1 cellular context compared by ENCODE assay signal in genomic region chr12:109573029-109573913, GRCh38.
TF ChIP-seq lines count a peak whose summit lies in the region.

Gene MMAB (minus strand): TSS chr12:109573504. CDS start chr12:109573480, 24 bp downstream.
Gene MVK (plus strand): TSS chr12:109573794. CDS start chr12:109574823, 1,029 bp downstream.

TF ChIP-seq in GM12878, 131 proteins besides CTCF, POLR2A, EP300 and RAD21 (continued from another document and continues in another):
- TF ChIP-seq, protein P1, sequence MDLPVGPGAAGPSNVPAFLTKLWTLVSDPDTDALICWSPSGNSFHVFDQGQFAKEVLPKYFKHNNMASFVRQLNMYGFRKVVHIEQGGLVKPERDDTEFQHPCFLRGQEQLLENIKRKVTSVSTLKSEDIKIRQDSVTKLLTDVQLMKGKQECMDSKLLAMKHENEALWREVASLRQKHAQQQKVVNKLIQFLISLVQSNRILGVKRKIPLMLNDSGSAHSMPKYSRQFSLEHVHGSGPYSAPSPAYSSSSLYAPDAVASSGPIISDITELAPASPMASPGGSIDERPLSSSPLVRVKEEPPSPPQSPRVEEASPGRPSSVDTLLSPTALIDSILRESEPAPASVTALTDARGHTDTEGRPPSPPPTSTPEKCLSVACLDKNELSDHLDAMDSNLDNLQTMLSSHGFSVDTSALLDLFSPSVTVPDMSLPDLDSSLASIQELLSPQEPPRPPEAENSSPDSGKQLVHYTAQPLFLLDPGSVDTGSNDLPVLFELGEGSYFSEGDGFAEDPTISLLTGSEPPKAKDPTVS (IDR thresholded peaks at IDR 0.05; ENCODE audit: low read depth, low read length): no peak
- no peak for TF ChIP-seq BCL3 (IDR thresholded peaks at IDR 0.05; ENCODE audit: borderline replicate concordance, insufficient read depth, low read depth, low read length, poor library complexity, severe bottlenecking)
- peak; percentile 34 for TF ChIP-seq E2F8 (IDR thresholded peaks at IDR 0.05; ENCODE audit: low read depth, partially characterized antibody)
- TF ChIP-seq REST (IDR thresholded peaks at IDR 0.05; ENCODE audit: low read depth, low read length): 0 out of 2 replicates have a peak, but pooled peaks have one; percentile 25
- no peak for TF ChIP-seq WRNIP1 (IDR thresholded peaks at IDR 0.05; ENCODE audit: borderline replicate concordance, low read depth, low read length)
- no peak for TF ChIP-seq NFIC (IDR thresholded peaks at IDR 0.05; ENCODE audit: low read depth, low read length)
- no peak for TF ChIP-seq STAT3 (IDR thresholded peaks at IDR 0.05; ENCODE audit: low read depth, low read length)
- TF ChIP-seq SMARCA5 (IDR thresholded peaks at IDR 0.05): peak; percentile 86
- no peak for TF ChIP-seq IKZF2 (IDR thresholded peaks at IDR 0.05)
- TF ChIP-seq, protein P2, sequence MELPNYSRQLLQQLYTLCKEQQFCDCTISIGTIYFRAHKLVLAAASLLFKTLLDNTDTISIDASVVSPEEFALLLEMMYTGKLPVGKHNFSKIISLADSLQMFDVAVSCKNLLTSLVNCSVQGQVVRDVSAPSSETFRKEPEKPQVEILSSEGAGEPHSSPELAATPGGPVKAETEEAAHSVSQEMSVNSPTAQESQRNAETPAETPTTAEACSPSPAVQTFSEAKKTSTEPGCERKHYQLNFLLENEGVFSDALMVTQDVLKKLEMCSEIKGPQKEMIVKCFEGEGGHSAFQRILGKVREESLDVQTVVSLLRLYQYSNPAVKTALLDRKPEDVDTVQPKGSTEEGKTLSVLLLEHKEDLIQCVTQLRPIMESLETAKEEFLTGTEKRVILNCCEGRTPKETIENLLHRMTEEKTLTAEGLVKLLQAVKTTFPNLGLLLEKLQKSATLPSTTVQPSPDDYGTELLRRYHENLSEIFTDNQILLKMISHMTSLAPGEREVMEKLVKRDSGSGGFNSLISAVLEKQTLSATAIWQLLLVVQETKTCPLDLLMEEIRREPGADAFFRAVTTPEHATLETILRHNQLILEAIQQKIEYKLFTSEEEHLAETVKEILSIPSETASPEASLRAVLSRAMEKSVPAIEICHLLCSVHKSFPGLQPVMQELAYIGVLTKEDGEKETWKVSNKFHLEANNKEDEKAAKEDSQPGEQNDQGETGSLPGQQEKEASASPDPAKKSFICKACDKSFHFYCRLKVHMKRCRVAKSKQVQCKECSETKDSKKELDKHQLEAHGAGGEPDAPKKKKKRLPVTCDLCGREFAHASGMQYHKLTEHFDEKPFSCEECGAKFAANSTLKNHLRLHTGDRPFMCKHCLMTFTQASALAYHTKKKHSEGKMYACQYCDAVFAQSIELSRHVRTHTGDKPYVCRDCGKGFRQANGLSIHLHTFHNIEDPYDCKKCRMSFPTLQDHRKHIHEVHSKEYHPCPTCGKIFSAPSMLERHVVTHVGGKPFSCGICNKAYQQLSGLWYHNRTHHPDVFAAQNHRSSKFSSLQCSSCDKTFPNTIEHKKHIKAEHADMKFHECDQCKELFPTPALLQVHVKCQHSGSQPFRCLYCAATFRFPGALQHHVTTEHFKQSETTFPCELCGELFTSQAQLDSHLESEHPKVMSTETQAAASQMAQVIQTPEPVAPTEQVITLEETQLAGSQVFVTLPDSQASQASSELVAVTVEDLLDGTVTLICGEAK (IDR thresholded peaks at IDR 0.05; ENCODE audit: borderline replicate concordance): no peak
- peak; percentile 96 for TF ChIP-seq ZNF207 (IDR thresholded peaks at IDR 0.05; ENCODE audit: borderline replicate concordance)
- no peak for TF ChIP-seq ETV6 (conservative IDR thresholded peaks at IDR 0.05 in 1 of 2, IDR thresholded peaks at IDR 0.05 in 1 of 2; ENCODE audit: borderline replicate concordance in 1 of 2, low read depth in 1 of 2)
- TF ChIP-seq CBX5 (IDR thresholded peaks at IDR 0.05; ENCODE audit: low read depth): no peak
- TF ChIP-seq HCFC1 (IDR thresholded peaks at IDR 0.05; ENCODE audit: low read length): peak; percentile 35; the same call in 1 of the 2 replicates
- TF ChIP-seq, protein P3, sequence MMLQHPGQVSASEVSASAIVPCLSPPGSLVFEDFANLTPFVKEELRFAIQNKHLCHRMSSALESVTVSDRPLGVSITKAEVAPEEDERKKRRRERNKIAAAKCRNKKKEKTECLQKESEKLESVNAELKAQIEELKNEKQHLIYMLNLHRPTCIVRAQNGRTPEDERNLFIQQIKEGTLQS (IDR thresholded peaks at IDR 0.05; ENCODE audit: borderline replicate concordance, extremely low read depth, low read depth, low read length): peak; percentile 51; the same call in 1 of the 2 replicates
- TF ChIP-seq, protein P4, sequence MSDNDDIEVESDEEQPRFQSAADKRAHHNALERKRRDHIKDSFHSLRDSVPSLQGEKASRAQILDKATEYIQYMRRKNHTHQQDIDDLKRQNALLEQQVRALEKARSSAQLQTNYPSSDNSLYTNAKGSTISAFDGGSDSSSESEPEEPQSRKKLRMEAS (IDR thresholded peaks at IDR 0.05; ENCODE audit: low read depth, low read length): peak; percentile 88
- no peak for TF ChIP-seq ZSCAN29 (IDR thresholded peaks at IDR 0.05)
- no peak for TF ChIP-seq PAX5 (IDR thresholded peaks at IDR 0.05; ENCODE audit: borderline replicate concordance, low read depth, low read length)
- TF ChIP-seq CHD2 (IDR thresholded peaks at IDR 0.05; ENCODE audit: borderline replicate concordance, low read depth, low read length): peak; percentile 91
- no peak for TF ChIP-seq ZBED1 (IDR thresholded peaks at IDR 0.05; ENCODE audit: borderline replicate concordance)
- peak; percentile 90 for TF ChIP-seq PKNOX1 (IDR thresholded peaks at IDR 0.05)
- TF ChIP-seq FOS (IDR thresholded peaks at IDR 0.05; ENCODE audit: borderline replicate concordance, extremely low read depth, insufficient read length): peak; percentile 70
- peak; percentile 79 for TF ChIP-seq DPF2 (IDR thresholded peaks at IDR 0.05)
- TF ChIP-seq MTA3 (IDR thresholded peaks at IDR 0.05; ENCODE audit: borderline replicate concordance, low read length): no peak
- no peak for TF ChIP-seq CEBPB (IDR thresholded peaks at IDR 0.05; ENCODE audit: borderline replicate concordance in 1 of 2, low read depth in 2 of 2, low read length in 2 of 2)
- TF ChIP-seq, protein P5, sequence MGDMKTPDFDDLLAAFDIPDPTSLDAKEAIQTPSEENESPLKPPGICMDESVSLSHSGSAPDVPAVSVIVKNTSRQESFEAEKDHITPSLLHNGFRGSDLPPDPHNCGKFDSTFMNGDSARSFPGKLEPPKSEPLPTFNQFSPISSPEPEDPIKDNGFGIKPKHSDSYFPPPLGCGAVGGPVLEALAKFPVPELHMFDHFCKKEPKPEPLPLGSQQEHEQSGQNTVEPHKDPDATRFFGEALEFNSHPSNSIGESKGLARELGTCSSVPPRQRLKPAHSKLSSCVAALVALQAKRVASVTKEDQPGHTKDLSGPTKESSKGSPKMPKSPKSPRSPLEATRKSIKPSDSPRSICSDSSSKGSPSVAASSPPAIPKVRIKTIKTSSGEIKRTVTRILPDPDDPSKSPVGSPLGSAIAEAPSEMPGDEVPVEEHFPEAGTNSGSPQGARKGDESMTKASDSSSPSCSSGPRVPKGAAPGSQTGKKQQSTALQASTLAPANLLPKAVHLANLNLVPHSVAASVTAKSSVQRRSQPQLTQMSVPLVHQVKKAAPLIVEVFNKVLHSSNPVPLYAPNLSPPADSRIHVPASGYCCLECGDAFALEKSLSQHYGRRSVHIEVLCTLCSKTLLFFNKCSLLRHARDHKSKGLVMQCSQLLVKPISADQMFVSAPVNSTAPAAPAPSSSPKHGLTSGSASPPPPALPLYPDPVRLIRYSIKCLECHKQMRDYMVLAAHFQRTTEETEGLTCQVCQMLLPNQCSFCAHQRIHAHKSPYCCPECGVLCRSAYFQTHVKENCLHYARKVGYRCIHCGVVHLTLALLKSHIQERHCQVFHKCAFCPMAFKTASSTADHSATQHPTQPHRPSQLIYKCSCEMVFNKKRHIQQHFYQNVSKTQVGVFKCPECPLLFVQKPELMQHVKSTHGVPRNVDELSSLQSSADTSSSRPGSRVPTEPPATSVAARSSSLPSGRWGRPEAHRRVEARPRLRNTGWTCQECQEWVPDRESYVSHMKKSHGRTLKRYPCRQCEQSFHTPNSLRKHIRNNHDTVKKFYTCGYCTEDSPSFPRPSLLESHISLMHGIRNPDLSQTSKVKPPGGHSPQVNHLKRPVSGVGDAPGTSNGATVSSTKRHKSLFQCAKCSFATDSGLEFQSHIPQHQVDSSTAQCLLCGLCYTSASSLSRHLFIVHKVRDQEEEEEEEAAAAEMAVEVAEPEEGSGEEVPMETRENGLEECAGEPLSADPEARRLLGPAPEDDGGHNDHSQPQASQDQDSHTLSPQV (IDR thresholded peaks at IDR 0.05): peak; percentile 59; the same call in 1 of the 2 replicates
- no peak; the same call in 1 of the 2 replicates for TF ChIP-seq TBL1XR1 (IDR thresholded peaks at IDR 0.05; ENCODE audit: low read depth, low read length)
- peak; percentile 87 for TF ChIP-seq NR2F1 (conservative IDR thresholded peaks at IDR 0.05)
- TF ChIP-seq, protein P6, sequence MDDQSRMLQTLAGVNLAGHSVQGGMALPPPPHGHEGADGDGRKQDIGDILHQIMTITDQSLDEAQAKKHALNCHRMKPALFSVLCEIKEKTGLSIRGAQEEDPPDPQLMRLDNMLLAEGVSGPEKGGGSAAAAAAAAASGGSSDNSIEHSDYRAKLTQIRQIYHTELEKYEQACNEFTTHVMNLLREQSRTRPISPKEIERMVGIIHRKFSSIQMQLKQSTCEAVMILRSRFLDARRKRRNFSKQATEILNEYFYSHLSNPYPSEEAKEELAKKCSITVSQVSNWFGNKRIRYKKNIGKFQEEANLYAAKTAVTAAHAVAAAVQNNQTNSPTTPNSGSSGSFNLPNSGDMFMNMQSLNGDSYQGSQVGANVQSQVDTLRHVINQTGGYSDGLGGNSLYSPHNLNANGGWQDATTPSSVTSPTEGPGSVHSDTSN (IDR thresholded peaks at IDR 0.05; ENCODE audit: insufficient replicate concordance, low read depth, low read length): peak; percentile 71
- TF ChIP-seq ELK1 (IDR thresholded peaks at IDR 0.05; ENCODE audit: low read depth, low read length): no peak
- no peak for TF ChIP-seq RCOR1 (conservative IDR thresholded peaks at IDR 0.05; ENCODE audit: low read depth, low read length)
